In the genomic region with DNA sequence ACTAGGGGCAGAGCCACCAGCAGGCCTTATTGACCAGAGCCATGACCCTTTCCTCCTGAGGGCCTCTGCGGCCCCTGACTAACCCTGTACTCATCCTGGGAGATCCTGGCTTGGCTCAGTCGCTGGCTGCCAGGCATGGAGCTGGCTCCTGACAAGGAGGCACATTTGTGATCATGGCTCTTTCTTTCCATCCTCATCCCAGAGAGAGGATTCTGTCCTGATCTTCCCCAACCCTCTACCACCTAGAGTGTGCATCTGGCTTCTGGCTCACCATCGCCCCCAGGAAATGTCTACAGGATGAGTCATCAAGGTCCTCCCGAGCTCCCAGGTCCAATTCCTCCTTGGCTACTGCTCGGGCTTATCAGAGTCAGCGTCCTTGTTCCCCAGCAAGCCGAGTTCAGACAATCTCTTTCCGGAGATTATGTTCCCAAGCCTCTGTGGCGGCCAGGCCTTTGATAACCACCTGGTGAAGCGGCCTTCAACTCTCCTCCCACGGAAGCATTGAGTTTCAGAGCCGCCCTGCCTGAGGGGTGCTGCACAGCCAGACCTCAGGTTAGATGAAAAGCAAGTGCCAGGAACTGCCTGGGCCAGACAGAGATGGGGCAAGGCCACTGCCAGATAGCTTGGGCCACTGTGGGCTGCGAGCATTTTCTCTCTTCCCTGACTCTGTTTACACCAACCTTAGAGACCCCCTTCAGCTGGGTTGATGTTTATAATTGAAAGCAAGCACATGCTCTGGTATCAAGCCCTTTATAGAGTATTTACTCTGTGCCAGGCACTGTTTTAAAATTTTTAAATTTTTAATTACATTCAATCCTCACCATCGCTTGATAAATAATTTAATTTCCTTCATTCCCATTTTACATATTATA, we compare ENCODE assay signal across 1 cellular context.
A peak's percentile ranks its signal among the peaks of the same experiment; 100 is the strongest.
TF ChIP-seq lines count a peak whose summit lies in the region.

No MANE protein-coding gene starts in this region.

TF ChIP-seq in HepG2, 621 proteins besides CTCF, POLR2A, EP300 and RAD21 (continued from another document and continues in another):
- TF ChIP-seq, protein P1, sequence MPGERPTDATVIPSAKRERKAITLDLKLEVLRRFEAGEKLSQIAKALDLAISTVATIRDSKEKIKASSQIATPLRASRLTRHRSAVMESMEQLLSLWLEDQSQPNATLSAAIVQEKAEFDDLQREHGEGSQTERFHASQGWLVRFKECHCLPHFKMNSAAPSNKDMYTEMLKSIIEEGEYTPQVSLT (CRISPR knock-in tag; IDR thresholded peaks at IDR 0.05; ENCODE audit: borderline replicate concordance, low read depth) = no peak
- TF ChIP-seq, protein P2, sequence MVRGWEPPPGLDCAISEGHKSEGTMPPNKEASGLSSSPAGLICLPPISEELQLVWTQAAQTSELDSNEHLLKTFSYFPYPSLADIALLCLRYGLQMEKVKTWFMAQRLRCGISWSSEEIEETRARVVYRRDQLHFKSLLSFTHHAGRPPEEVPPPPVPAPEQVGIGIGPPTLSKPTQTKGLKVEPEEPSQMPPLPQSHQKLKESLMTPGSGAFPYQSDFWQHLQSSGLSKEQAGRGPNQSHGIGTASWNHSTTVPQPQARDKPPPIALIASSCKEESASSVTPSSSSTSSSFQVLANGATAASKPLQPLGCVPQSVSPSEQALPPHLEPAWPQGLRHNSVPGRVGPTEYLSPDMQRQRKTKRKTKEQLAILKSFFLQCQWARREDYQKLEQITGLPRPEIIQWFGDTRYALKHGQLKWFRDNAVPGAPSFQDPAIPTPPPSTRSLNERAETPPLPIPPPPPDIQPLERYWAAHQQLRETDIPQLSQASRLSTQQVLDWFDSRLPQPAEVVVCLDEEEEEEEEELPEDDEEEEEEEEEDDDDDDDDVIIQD (CRISPR knock-in tag; IDR thresholded peaks at IDR 0.05; ENCODE audit: low read depth) = peak; percentile 41; the same call in 1 of the 2 replicates
- TF ChIP-seq, protein P3, sequence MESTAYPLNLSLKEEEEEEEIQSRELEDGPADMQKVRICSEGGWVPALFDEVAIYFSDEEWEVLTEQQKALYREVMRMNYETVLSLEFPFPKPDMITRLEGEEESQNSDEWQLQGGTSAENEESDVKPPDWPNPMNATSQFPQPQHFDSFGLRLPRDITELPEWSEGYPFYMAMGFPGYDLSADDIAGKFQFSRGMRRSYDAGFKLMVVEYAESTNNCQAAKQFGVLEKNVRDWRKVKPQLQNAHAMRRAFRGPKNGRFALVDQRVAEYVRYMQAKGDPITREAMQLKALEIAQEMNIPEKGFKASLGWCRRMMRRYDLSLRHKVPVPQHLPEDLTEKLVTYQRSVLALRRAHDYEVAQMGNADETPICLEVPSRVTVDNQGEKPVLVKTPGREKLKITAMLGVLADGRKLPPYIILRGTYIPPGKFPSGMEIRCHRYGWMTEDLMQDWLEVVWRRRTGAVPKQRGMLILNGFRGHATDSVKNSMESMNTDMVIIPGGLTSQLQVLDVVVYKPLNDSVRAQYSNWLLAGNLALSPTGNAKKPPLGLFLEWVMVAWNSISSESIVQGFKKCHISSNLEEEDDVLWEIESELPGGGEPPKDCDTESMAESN (CRISPR knock-in tag; conservative IDR thresholded peaks at IDR 0.05) = peak; percentile 47; the same call in 1 of the 2 replicates
- TF ChIP-seq, protein P4, sequence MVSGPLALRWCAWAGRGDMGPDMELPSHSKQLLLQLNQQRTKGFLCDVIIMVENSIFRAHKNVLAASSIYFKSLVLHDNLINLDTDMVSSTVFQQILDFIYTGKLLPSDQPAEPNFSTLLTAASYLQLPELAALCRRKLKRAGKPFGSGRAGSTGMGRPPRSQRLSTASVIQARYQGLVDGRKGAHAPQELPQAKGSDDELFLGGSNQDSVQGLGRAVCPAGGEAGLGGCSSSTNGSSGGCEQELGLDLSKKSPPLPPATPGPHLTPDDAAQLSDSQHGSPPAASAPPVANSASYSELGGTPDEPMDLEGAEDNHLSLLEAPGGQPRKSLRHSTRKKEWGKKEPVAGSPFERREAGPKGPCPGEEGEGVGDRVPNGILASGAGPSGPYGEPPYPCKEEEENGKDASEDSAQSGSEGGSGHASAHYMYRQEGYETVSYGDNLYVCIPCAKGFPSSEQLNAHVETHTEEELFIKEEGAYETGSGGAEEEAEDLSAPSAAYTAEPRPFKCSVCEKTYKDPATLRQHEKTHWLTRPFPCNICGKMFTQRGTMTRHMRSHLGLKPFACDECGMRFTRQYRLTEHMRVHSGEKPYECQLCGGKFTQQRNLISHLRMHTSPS (CRISPR knock-in tag; IDR thresholded peaks at IDR 0.05; ENCODE audit: low read depth) = no peak
- TF ChIP-seq, protein P5, sequence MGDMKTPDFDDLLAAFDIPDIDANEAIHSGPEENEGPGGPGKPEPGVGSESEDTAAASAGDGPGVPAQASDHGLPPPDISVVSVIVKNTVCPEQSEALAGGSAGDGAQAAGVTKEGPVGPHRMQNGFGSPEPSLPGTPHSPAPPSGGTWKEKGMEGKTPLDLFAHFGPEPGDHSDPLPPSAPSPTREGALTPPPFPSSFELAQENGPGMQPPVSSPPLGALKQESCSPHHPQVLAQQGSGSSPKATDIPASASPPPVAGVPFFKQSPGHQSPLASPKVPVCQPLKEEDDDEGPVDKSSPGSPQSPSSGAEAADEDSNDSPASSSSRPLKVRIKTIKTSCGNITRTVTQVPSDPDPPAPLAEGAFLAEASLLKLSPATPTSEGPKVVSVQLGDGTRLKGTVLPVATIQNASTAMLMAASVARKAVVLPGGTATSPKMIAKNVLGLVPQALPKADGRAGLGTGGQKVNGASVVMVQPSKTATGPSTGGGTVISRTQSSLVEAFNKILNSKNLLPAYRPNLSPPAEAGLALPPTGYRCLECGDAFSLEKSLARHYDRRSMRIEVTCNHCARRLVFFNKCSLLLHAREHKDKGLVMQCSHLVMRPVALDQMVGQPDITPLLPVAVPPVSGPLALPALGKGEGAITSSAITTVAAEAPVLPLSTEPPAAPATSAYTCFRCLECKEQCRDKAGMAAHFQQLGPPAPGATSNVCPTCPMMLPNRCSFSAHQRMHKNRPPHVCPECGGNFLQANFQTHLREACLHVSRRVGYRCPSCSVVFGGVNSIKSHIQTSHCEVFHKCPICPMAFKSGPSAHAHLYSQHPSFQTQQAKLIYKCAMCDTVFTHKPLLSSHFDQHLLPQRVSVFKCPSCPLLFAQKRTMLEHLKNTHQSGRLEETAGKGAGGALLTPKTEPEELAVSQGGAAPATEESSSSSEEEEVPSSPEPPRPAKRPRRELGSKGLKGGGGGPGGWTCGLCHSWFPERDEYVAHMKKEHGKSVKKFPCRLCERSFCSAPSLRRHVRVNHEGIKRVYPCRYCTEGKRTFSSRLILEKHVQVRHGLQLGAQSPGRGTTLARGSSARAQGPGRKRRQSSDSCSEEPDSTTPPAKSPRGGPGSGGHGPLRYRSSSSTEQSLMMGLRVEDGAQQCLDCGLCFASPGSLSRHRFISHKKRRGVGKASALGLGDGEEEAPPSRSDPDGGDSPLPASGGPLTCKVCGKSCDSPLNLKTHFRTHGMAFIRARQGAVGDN (CRISPR knock-in tag; IDR thresholded peaks at IDR 0.05) = peak; percentile 51
- TF ChIP-seq, protein P6, sequence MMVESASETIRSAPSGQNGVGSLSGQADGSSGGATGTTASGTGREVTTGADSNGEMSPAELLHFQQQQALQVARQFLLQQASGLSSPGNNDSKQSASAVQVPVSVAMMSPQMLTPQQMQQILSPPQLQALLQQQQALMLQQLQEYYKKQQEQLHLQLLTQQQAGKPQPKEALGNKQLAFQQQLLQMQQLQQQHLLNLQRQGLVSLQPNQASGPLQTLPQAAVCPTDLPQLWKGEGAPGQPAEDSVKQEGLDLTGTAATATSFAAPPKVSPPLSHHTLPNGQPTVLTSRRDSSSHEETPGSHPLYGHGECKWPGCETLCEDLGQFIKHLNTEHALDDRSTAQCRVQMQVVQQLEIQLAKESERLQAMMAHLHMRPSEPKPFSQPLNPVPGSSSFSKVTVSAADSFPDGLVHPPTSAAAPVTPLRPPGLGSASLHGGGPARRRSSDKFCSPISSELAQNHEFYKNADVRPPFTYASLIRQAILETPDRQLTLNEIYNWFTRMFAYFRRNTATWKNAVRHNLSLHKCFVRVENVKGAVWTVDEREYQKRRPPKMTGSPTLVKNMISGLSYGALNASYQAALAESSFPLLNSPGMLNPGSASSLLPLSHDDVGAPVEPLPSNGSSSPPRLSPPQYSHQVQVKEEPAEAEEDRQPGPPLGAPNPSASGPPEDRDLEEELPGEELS (CRISPR knock-in tag; IDR thresholded peaks at IDR 0.05) = 0 out of 2 replicates have a peak, but pooled peaks have one; percentile 28
- TF ChIP-seq, protein P7, sequence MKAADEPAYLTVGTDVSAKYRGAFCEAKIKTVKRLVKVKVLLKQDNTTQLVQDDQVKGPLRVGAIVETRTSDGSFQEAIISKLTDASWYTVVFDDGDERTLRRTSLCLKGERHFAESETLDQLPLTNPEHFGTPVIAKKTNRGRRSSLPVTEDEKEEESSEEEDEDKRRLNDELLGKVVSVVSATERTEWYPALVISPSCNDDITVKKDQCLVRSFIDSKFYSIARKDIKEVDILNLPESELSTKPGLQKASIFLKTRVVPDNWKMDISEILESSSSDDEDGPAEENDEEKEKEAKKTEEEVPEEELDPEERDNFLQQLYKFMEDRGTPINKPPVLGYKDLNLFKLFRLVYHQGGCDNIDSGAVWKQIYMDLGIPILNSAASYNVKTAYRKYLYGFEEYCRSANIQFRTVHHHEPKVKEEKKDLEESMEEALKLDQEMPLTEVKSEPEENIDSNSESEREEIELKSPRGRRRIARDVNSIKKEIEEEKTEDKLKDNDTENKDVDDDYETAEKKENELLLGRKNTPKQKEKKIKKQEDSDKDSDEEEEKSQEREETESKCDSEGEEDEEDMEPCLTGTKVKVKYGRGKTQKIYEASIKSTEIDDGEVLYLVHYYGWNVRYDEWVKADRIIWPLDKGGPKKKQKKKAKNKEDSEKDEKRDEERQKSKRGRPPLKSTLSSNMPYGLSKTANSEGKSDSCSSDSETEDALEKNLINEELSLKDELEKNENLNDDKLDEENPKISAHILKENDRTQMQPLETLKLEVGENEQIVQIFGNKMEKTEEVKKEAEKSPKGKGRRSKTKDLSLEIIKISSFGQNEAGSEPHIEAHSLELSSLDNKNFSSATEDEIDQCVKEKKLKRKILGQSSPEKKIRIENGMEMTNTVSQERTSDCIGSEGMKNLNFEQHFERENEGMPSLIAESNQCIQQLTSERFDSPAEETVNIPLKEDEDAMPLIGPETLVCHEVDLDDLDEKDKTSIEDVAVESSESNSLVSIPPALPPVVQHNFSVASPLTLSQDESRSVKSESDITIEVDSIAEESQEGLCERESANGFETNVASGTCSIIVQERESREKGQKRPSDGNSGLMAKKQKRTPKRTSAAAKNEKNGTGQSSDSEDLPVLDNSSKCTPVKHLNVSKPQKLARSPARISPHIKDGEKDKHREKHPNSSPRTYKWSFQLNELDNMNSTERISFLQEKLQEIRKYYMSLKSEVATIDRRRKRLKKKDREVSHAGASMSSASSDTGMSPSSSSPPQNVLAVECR (CRISPR knock-in tag; IDR thresholded peaks at IDR 0.05; ENCODE audit: borderline replicate concordance) = no peak
- TF ChIP-seq SIX4 (CRISPR knock-in tag; IDR thresholded peaks at IDR 0.05) (peak; percentile 53; the same call in 1 of the 2 replicates), FOSL1 (CRISPR knock-in tag; IDR thresholded peaks at IDR 0.05; ENCODE audit: borderline replicate concordance) (peak; percentile 93), ZNF572 (CRISPR knock-in tag; IDR thresholded peaks at IDR 0.05) (no peak), ZNF317 (CRISPR knock-in tag; IDR thresholded peaks at IDR 0.05) (0 out of 2 replicates have a peak, but pooled peaks have one; percentile 37), ZFX (CRISPR knock-in tag; IDR thresholded peaks at IDR 0.05; ENCODE audit: low read depth) (peak; percentile 45; the same call in 1 of the 2 replicates), IRF2 (CRISPR knock-in tag; IDR thresholded peaks at IDR 0.05) (0 out of 2 replicates have a peak, but pooled peaks have one; percentile 24), HNF4A (CRISPR knock-in tag; IDR thresholded peaks at IDR 0.05) (peak; percentile 54; the same call in 1 of the 2 replicates), ZNF30 (CRISPR knock-in tag; IDR thresholded peaks at IDR 0.05) (no peak), PAWR (CRISPR knock-in tag; IDR thresholded peaks at IDR 0.05; ENCODE audit: borderline replicate concordance) (no peak), STAG1 (CRISPR knock-in tag; IDR thresholded peaks at IDR 0.05) (no peak), ZNF761 (CRISPR knock-in tag; conservative IDR thresholded peaks at IDR 0.05) (no peak), ELF3 (CRISPR knock-in tag; IDR thresholded peaks at IDR 0.05) (peak; percentile 28; the same call in 1 of the 2 replicates), ZFP1 (CRISPR knock-in tag; IDR thresholded peaks at IDR 0.05) (0 out of 2 replicates have a peak, but pooled peaks have one; percentile 43), ASH2L (IDR thresholded peaks at IDR 0.05; ENCODE audit: insufficient read length, low read depth, low read length) (no peak), GFI1 (CRISPR knock-in tag; IDR thresholded peaks at IDR 0.05; ENCODE audit: borderline replicate concordance) (0 out of 2 replicates have a peak, but pooled peaks have one; percentile 28), MED1 (CRISPR knock-in tag; IDR thresholded peaks at IDR 0.05) (peak; percentile 48), ZNF792 (CRISPR knock-in tag; IDR thresholded peaks at IDR 0.05) (peak; percentile 53; the same call in 1 of the 2 replicates), NCOA2 (CRISPR knock-in tag; IDR thresholded peaks at IDR 0.05) (peak; percentile 81)
- TF ChIP-seq, protein P8, sequence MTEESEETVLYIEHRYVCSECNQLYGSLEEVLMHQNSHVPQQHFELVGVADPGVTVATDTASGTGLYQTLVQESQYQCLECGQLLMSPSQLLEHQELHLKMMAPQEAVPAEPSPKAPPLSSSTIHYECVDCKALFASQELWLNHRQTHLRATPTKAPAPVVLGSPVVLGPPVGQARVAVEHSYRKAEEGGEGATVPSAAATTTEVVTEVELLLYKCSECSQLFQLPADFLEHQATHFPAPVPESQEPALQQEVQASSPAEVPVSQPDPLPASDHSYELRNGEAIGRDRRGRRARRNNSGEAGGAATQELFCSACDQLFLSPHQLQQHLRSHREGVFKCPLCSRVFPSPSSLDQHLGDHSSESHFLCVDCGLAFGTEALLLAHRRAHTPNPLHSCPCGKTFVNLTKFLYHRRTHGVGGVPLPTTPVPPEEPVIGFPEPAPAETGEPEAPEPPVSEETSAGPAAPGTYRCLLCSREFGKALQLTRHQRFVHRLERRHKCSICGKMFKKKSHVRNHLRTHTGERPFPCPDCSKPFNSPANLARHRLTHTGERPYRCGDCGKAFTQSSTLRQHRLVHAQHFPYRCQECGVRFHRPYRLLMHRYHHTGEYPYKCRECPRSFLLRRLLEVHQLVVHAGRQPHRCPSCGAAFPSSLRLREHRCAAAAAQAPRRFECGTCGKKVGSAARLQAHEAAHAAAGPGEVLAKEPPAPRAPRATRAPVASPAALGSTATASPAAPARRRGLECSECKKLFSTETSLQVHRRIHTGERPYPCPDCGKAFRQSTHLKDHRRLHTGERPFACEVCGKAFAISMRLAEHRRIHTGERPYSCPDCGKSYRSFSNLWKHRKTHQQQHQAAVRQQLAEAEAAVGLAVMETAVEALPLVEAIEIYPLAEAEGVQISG (CRISPR knock-in tag; IDR thresholded peaks at IDR 0.05) = peak; percentile 43; the same call in 1 of the 2 replicates
- TF ChIP-seq, protein P9, sequence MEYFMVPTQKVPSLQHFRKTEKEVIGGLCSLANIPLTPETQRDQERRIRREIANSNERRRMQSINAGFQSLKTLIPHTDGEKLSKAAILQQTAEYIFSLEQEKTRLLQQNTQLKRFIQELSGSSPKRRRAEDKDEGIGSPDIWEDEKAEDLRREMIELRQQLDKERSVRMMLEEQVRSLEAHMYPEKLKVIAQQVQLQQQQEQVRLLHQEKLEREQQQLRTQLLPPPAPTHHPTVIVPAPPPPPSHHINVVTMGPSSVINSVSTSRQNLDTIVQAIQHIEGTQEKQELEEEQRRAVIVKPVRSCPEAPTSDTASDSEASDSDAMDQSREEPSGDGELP (IDR thresholded peaks at IDR 0.05; ENCODE audit: borderline replicate concordance, low read depth) = peak; percentile 66; the same call in 1 of the 2 replicates
- TF ChIP-seq, protein P10, sequence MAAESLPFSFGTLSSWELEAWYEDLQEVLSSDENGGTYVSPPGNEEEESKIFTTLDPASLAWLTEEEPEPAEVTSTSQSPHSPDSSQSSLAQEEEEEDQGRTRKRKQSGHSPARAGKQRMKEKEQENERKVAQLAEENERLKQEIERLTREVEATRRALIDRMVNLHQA (CRISPR knock-in tag; IDR thresholded peaks at IDR 0.05) = no peak
